1 cellular context compared by ENCODE assay signal in genomic region chr13:42056585-42056984, GRCh38.
TF ChIP-seq lines count a peak whose summit lies in the region.

No MANE protein-coding gene starts in this region.

TF ChIP-seq in WTC11, 78 proteins besides CTCF, POLR2A, EP300 and RAD21 (continued from another document):
- no peak for TF ChIP-seq ELF4 (CRISPR knock-in tag; IDR thresholded peaks at IDR 0.05; ENCODE audit: low read depth)
TF ChIP-seq in WTC11: peak in this region for 0.
